26 cellular contexts compared by ENCODE assay signal in the genomic region with DNA sequence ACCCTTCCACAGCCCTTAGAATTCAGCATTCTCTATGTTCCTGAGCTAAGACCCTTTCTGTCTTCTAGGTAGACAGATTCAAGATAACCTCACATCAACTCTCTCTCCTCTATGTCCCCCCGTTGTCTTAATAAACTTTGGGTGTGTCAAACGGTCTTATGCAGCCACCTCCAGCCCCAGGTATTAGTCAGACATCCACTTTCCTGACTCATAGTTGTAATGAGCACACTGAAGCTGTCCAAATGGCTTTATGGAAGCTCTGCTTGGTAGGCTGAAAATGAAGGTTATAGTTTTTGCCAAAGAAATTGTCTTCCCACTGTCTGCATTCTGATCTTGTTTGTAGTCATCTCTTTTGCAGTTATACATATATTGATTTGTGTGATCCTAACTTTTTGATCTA.
"Had no signal": no experiment of that assay in that cellular context is flagged by ENCODE, and none has a peak within 500 bp of the region (broad histone marks: within the 10 kb centered on the region; RNA-seq: fewer than 3 reads in every experiment).

No MANE protein-coding gene starts in this region.

- H3K36me3 Mint-ChIP-seq: activated CD8-positive, alpha-beta memory T cell treated with anti-CD3 and anti-CD28 coated beads, Interleukin-2, amount 10 ng/mL, durations not matched to agents 7 days and 5 days; T-cell had no signal

- H3K4me3 Mint-ChIP-seq: activated B cell treated with CpG ODN at 0.5 μM for 24 hours; activated CD4-positive, alpha-beta T cell treated with anti-CD3 and anti-CD28 coated beads for 36 hours; activated CD8-positive, alpha-beta memory T cell treated with anti-CD3 and anti-CD28 coated beads, Interleukin-2, amount 10 ng/mL, durations not matched to agents 7 days and 5 days; activated CD8-positive, alpha-beta T cell treated with anti-CD3 and anti-CD28 coated beads, Interleukin-2, amount 10 ng/mL, durations not matched to agents 7 days and 5 days; effector memory CD8-positive, alpha-beta T cell; natural killer cell treated with Interleukin-12 subunit alpha and Interleukin-12 subunit beta and Interleukin-15 and Interleukin-18, amount 100 ng/mL, for 72 hours; T-cell had no signal

- H3K36me3 ChIP-seq: cardiac muscle cell, heart right ventricle, left ventricle myocardium inferior, uterus had no signal

- ATAC-seq: activated CD4-positive, alpha-beta T cell treated with anti-CD3 and anti-CD28 coated beads for 36 hours; activated CD8-positive, alpha-beta memory T cell treated with anti-CD3 and anti-CD28 coated beads, Interleukin-2, amount 10 ng/mL, durations not matched to agents 7 days and 5 days; activated CD8-positive, alpha-beta T cell treated with anti-CD3 and anti-CD28 coated beads, Interleukin-2, amount 10 ng/mL, durations not matched to agents 7 days and 5 days; activated naive CD4-positive, alpha-beta T cell treated with anti-CD3 and anti-CD28 coated beads, Interleukin-2, amount 50 U/mL, for 72 hours; effector memory CD8-positive, alpha-beta T cell; esophagus mucosa; heart right ventricle; mucosa of descending colon; natural killer cell treated with Interleukin-12 subunit alpha and Interleukin-12 subunit beta and Interleukin-15 and Interleukin-18, amount 100 ng/mL, for 72 hours; sciatic nerve; stimulated activated naive CD8-positive, alpha-beta T cell treated with anti-CD3 and anti-CD28 coated beads, Interleukin-15, Interleukin-2, amounts not matched to agents 100 U/mL and 50 U/mL, for 24 hours; T-cell had no signal

- H3K27ac ChIP-seq: cardiac muscle cell, heart right ventricle, left ventricle myocardium inferior, skin epidermis, testis, uterus had no signal

- H3K4me1 ChIP-seq: heart right ventricle, left ventricle myocardium inferior, testis, uterus had no signal

- H3K27me3 ChIP-seq: cardiac muscle cell, heart right ventricle, testis, uterus had no signal

- H3K4me3 ChIP-seq: cardiac muscle cell, heart right ventricle, left ventricle myocardium inferior, lung, mucosa of descending colon, skin epidermis, testis, uterus had no signal

- H3K4me1 Mint-ChIP-seq: activated B cell treated with CpG ODN at 0.5 μM for 24 hours; activated CD4-positive, alpha-beta T cell treated with anti-CD3 and anti-CD28 coated beads for 36 hours; activated CD8-positive, alpha-beta memory T cell treated with anti-CD3 and anti-CD28 coated beads, Interleukin-2, amount 10 ng/mL, durations not matched to agents 7 days and 5 days; T-cell had no signal

- H3K27ac Mint-ChIP-seq: activated B cell treated with CpG ODN at 0.5 μM for 24 hours; activated CD4-positive, alpha-beta T cell treated with anti-CD3 and anti-CD28 coated beads for 36 hours; activated CD8-positive, alpha-beta memory T cell treated with anti-CD3 and anti-CD28 coated beads, Interleukin-2, amount 10 ng/mL, durations not matched to agents 7 days and 5 days; activated CD8-positive, alpha-beta T cell treated with anti-CD3 and anti-CD28 coated beads, Interleukin-2, amount 10 ng/mL, durations not matched to agents 7 days and 5 days; activated naive CD4-positive, alpha-beta T cell treated with anti-CD3 and anti-CD28 coated beads, Interleukin-2, amount 50 U/mL, for 72 hours; effector memory CD8-positive, alpha-beta T cell; natural killer cell treated with Interleukin-12 subunit alpha and Interleukin-12 subunit beta and Interleukin-15 and Interleukin-18, amount 100 ng/mL, for 72 hours; T-cell had no signal

- DNase-seq: activated B cell treated with CpG ODN at 0.5 μM for 24 hours; activated CD4-positive, alpha-beta T cell treated with anti-CD3 and anti-CD28 coated beads for 36 hours; activated CD8-positive, alpha-beta memory T cell treated with anti-CD3 and anti-CD28 coated beads, Interleukin-2, amount 10 ng/mL, durations not matched to agents 7 days and 5 days; activated CD8-positive, alpha-beta T cell treated with anti-CD3 and anti-CD28 coated beads, Interleukin-2, amount 10 ng/mL, durations not matched to agents 7 days and 5 days; activated naive CD4-positive, alpha-beta T cell; activated T-cell treated with anti-CD3 and anti-CD28 coated beads, Interleukin-2, amount 50 U/mL, for 48 hours; cortex of kidney; effector memory CD8-positive, alpha-beta T cell; foreskin melanocyte; heart right ventricle; left ventricle myocardium inferior; mucosa of descending colon; stimulated activated CD4-positive, alpha-beta T cell treated with anti-CD3 and anti-CD28 coated beads, Interleukin-12 subunit alpha, Interleukin-12 subunit beta, amount 100 ng/mL, for 4 hours; stimulated activated CD4-positive, alpha-beta T cell treated with anti-CD3 and anti-CD28 coated beads, Interleukin-4, amount 100 ng/mL, for 1 hour; stimulated activated naive CD8-positive, alpha-beta T cell treated with anti-CD3 and anti-CD28 coated beads, Interleukin-15, Interleukin-2, amounts not matched to agents 100 U/mL and 50 U/mL, for 24 hours; T-cell; testis; trophoblast cell; uterus had no signal

- H3K27me3 Mint-ChIP-seq: activated B cell treated with CpG ODN at 0.5 μM for 24 hours; activated CD4-positive, alpha-beta T cell treated with anti-CD3 and anti-CD28 coated beads for 36 hours; activated CD8-positive, alpha-beta memory T cell treated with anti-CD3 and anti-CD28 coated beads, Interleukin-2, amount 10 ng/mL, durations not matched to agents 7 days and 5 days; natural killer cell treated with Interleukin-12 subunit alpha and Interleukin-12 subunit beta and Interleukin-15 and Interleukin-18, amount 100 ng/mL, for 72 hours had no signal

- H3K9me3 ChIP-seq: testis, uterus had no signal
